15 cellular contexts compared by ENCODE assay signal in the genomic region with DNA sequence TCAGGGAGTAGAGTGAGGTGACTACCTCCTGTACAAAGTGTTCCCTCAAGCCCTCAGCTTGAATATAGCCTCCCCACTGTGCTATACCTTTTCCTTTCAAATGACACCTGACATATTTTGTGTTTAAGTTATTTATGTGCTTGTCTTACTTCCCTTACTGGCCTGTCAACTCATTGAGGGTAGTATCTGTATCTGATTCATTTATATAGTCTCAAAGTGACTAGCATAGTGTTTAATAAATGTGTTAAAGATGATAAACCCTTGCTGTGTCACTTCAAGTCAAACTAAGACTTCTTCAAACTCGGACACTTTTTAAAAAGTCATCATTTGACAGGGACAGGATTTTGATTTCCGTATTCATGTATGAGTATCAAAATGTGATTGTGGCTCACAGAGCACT.
"Had no signal": no experiment of that assay in that cellular context is flagged by ENCODE, and none has a peak within 500 bp of the region (broad histone marks: within the 10 kb centered on the region; RNA-seq: fewer than 3 reads in every experiment).

No MANE protein-coding gene starts in this region.

- H3K36me3 ChIP-seq: adrenal gland, thyroid gland had no signal

- DNase-seq: activated CD4-positive, alpha-beta T cell treated with anti-CD3 and anti-CD28 coated beads, Interleukin-2, amount 10 ng/mL, durations not matched to agents 7 days and 5 days; activated CD8-positive, alpha-beta memory T cell treated with anti-CD3 and anti-CD28 coated beads for 24 hours; adrenal gland; effector CD4-positive, alpha-beta T cell; esophagus squamous epithelium; left cardiac atrium; naive thymus-derived CD4-positive, alpha-beta T cell; stimulated activated CD4-positive, alpha-beta T cell treated with anti-CD3 and anti-CD28 coated beads, Interleukin-4, amount 100 ng/mL, for 24 hours; stimulated activated naive B cell treated with anti-CD40 and anti-IgM and Interleukin-4, amounts not matched to agents 10 μg/mL and 1 μg/mL and 100 μg/mL, for 72 hours; thyroid gland had no signal

- H3K27me3 Mint-ChIP-seq: activated CD4-positive, alpha-beta T cell treated with anti-CD3 and anti-CD28 coated beads, Interleukin-2, amount 10 ng/mL, durations not matched to agents 7 days and 5 days; activated naive CD4-positive, alpha-beta T cell treated with anti-CD3 and anti-CD28 coated beads, Interleukin-2, amount 50 U/mL, for 24 hours; naive thymus-derived CD4-positive, alpha-beta T cell; stimulated activated naive B cell treated with anti-CD40 and anti-IgM and Interleukin-4, amounts not matched to agents 10 μg/mL and 1 μg/mL and 100 μg/mL, for 72 hours had no signal

- H3K4me3 ChIP-seq: adrenal gland, esophagus squamous epithelium, smooth muscle cell, thyroid gland had no signal

- H3K9me3 ChIP-seq: adrenal gland, esophagus squamous epithelium, thyroid gland had no signal

- H3K27ac ChIP-seq: adrenal gland, esophagus squamous epithelium, parathyroid adenoma, thyroid gland had no signal

- ATAC-seq: left cardiac atrium; naive thymus-derived CD4-positive, alpha-beta T cell; sciatic nerve; stimulated activated naive B cell treated with anti-CD40 and anti-IgM and Interleukin-4, amounts not matched to agents 10 μg/mL and 1 μg/mL and 100 μg/mL, for 72 hours had no signal

- H3K79me2 ChIP-seq: parathyroid adenoma had no signal

- H3K27me3 ChIP-seq: adrenal gland, esophagus squamous epithelium, thyroid gland had no signal

- H3K4me3 Mint-ChIP-seq: activated CD4-positive, alpha-beta T cell treated with anti-CD3 and anti-CD28 coated beads, Interleukin-2, amount 10 ng/mL, durations not matched to agents 7 days and 5 days; activated naive CD4-positive, alpha-beta T cell treated with anti-CD3 and anti-CD28 coated beads, Interleukin-2, amount 50 U/mL, for 24 hours; naive thymus-derived CD4-positive, alpha-beta T cell; stimulated activated naive B cell treated with anti-CD40 and anti-IgM and Interleukin-4, amounts not matched to agents 10 μg/mL and 1 μg/mL and 100 μg/mL, for 72 hours; T-helper 2 cell treated with Interferon-gamma antibody and Interleukin-4, amounts not matched to agents 5 μg/mL and 100 μg/mL, for 36 hours had no signal

- H3K9me3 Mint-ChIP-seq: activated CD4-positive, alpha-beta T cell treated with anti-CD3 and anti-CD28 coated beads, Interleukin-2, amount 10 ng/mL, durations not matched to agents 7 days and 5 days; activated naive CD4-positive, alpha-beta T cell treated with anti-CD3 and anti-CD28 coated beads, Interleukin-2, amount 50 U/mL, for 24 hours; naive thymus-derived CD4-positive, alpha-beta T cell; stimulated activated naive B cell treated with anti-CD40 and anti-IgM and Interleukin-4, amounts not matched to agents 10 μg/mL and 1 μg/mL and 100 μg/mL, for 72 hours; T-helper 2 cell treated with Interferon-gamma antibody and Interleukin-4, amounts not matched to agents 5 μg/mL and 100 μg/mL, for 36 hours had no signal

- H3K4me1 ChIP-seq: thyroid gland had no signal

- H3K4me2 ChIP-seq: smooth muscle cell had no signal

- H3K27ac Mint-ChIP-seq: activated CD4-positive, alpha-beta T cell treated with anti-CD3 and anti-CD28 coated beads, Interleukin-2, amount 10 ng/mL, durations not matched to agents 7 days and 5 days; activated naive CD4-positive, alpha-beta T cell treated with anti-CD3 and anti-CD28 coated beads, Interleukin-2, amount 50 U/mL, for 24 hours; stimulated activated naive B cell treated with anti-CD40 and anti-IgM and Interleukin-4, amounts not matched to agents 10 μg/mL and 1 μg/mL and 100 μg/mL, for 72 hours; T-helper 2 cell treated with Interferon-gamma antibody and Interleukin-4, amounts not matched to agents 5 μg/mL and 100 μg/mL, for 36 hours had no signal

- H3K9ac ChIP-seq: parathyroid adenoma had no signal
